15 cellular contexts compared by ENCODE assay signal in the genomic region with DNA sequence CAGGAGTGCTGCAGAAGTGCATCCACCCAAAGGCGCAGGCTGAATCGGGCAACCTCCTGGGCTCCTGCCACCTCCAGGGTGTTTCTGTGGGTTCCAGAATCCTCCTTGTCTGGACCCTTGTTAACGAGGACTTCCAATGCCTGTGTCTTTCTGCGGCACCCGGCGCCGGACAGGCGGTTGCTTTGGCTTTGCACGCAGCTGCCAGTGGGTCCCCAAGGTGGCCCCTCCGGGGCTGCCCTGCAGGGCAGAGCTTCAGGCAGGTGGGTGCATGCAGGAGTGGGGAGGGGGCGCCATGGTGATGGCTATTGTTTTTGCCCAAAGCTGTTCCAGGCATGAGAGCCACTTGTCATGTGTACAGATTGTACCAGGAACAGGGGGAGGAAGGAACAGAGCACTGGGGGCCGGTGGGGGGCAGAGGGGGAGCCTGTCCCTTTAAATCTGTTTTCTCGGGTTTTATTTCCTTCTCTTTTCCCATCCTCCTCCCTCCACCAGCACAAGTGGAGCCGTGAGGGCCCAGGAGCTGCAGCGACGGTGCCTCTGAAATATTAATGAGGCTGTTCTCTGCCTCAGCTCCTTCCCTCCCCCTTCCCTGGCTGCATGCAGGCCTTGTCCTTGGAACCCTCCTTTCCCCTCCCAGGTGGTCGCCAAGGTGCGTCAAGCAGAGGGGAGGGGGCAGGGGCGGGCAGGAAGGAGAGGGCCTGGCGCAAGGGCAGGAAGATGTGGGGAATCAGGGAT. TPM values are rescaled to one million over a fixed set of nuclear protein-coding genes. Genes with fewer than 3 reads are reported as not detected.
"Had no signal": no experiment of that assay in that cellular context is flagged by ENCODE, and none has a peak within 500 bp of the region (broad histone marks: within the 10 kb centered on the region; RNA-seq: fewer than 3 reads in every experiment).

No MANE protein-coding gene starts in this region.

- ATAC-seq: activated CD4-positive, alpha-beta T cell treated with anti-CD3 and anti-CD28 coated beads for 36 hours; lower lobe of right lung; natural killer cell; stimulated activated memory B cell treated with anti-CD40 and anti-IgM and Interleukin-4, amounts not matched to agents 10 μg/mL and 1 μg/mL and 100 μg/mL, for 72 hours; upper lobe of right lung; WTC11 had no signal

- DNase-seq: activated CD4-positive, alpha-beta T cell treated with anti-CD3 and anti-CD28 coated beads for 36 hours; activated CD4-positive, alpha-beta T cell treated with anti-CD3 and anti-CD28 coated beads, Interleukin-2, amount 50 U/mL, for 48 hours; dorsolateral prefrontal cortex; foreskin fibroblast; lower lobe of right lung; natural killer cell; sigmoid colon; stimulated activated CD4-positive, alpha-beta T cell treated with anti-CD3 and anti-CD28 coated beads, Interleukin-4, amount 100 ng/mL, for 24 hours; upper lobe of right lung had no signal

- H3K27ac Mint-ChIP-seq: activated CD4-positive, alpha-beta T cell treated with anti-CD3 and anti-CD28 coated beads for 36 hours; activated naive CD8-positive, alpha-beta T cell; natural killer cell; stimulated activated memory B cell treated with anti-CD40 and anti-IgM and Interleukin-4, amounts not matched to agents 10 μg/mL and 1 μg/mL and 100 μg/mL, for 72 hours; WTC11 had no signal

- H3K4me1 Mint-ChIP-seq: activated CD4-positive, alpha-beta T cell treated with anti-CD3 and anti-CD28 coated beads for 36 hours; natural killer cell; stimulated activated memory B cell treated with anti-CD40 and anti-IgM and Interleukin-4, amounts not matched to agents 10 μg/mL and 1 μg/mL and 100 μg/mL, for 72 hours; WTC11 had no signal

- H3K9me3 Mint-ChIP-seq: natural killer cell; stimulated activated memory B cell treated with anti-CD40 and anti-IgM and Interleukin-4, amounts not matched to agents 10 μg/mL and 1 μg/mL and 100 μg/mL, for 72 hours; WTC11 had no signal

- H3K4me3 Mint-ChIP-seq: activated CD4-positive, alpha-beta T cell treated with anti-CD3 and anti-CD28 coated beads for 36 hours; activated naive CD8-positive, alpha-beta T cell; natural killer cell; stimulated activated memory B cell treated with anti-CD40 and anti-IgM and Interleukin-4, amounts not matched to agents 10 μg/mL and 1 μg/mL and 100 μg/mL, for 72 hours; WTC11 had no signal

- H3K27me3 Mint-ChIP-seq: activated CD4-positive, alpha-beta T cell treated with anti-CD3 and anti-CD28 coated beads for 36 hours; activated naive CD8-positive, alpha-beta T cell had no signal

- H3K36me3 Mint-ChIP-seq: activated naive CD8-positive, alpha-beta T cell; natural killer cell; stimulated activated memory B cell treated with anti-CD40 and anti-IgM and Interleukin-4, amounts not matched to agents 10 μg/mL and 1 μg/mL and 100 μg/mL, for 72 hours; WTC11 had no signal

RNA-seq across cellular contexts. Expression of a gene that starts 13.1 kb away (rescaled TPM):
- total RNA-seq: activated CD4-positive, alpha-beta T cell treated with anti-CD3 and anti-CD28 coated beads for 36 hours; glomerular endothelial cell; hepatocyte; lower lobe of right lung; mesenteric fat pad; natural killer cell; upper lobe of right lung had no signal

RNA-seq across cellular contexts. Expression of a gene that starts 35.8 kb away (rescaled TPM):
- total RNA-seq: activated CD4-positive, alpha-beta T cell treated with anti-CD3 and anti-CD28 coated beads for 36 hours; natural killer cell had no signal
